12 cellular contexts compared by ENCODE assay signal in genomic region chr2:233332125-233332524, GRCh38. TPM values are rescaled to one million over a fixed set of nuclear protein-coding genes. Genes with fewer than 3 reads are reported as not detected.
DNase-seq lines count a peak whose midpoint lies in the region; ATAC-seq, FAIRE-seq and TF ChIP-seq lines count a peak whose summit lies in the region.
"Had no signal": no experiment of that assay in that cellular context is flagged by ENCODE, and none has a peak within 500 bp of the region (broad histone marks: within the 10 kb centered on the region; RNA-seq: fewer than 3 reads in every experiment).

No MANE protein-coding gene starts in this region.

- no peak overlapping the region for H3K4me2 ChIP-seq in HepG2 (ENCODE audit: low read depth, low read length)
- H3K4me2 ChIP-seq: neural progenitor cell had no signal

- H4K20me1 ChIP-seq in HepG2 (ENCODE audit: insufficient read depth, low read length): no peaks in the 10 kb centered on the region

- CTCF ChIA-PET in HepG2 (lab: Yijun Ruan, JAX; ENCODE audit: low intra/inter-chr PET ratio, low total read pairs): no interaction called here

- BruUV-seq in HepG2 (replicated peaks; lab: Mats Ljungman, UMichigan): no TSS peak

- H3K4me3 ChIP-seq in liver (ENCODE audit: low read depth in 1 of 3, low read length in 3 of 3) (no peak overlapping the region), HepG2 (replicated peaks in 1 of 3; ENCODE audit: insufficient read depth in 1 of 3, low read depth in 2 of 3, low read length in 3 of 3) (no peak overlapping the region), muscle layer of duodenum (ENCODE audit: low read depth in 1 of 2, low read length in 2 of 2) (no peak overlapping the region), vagina (no peak overlapping the region)
- H3K4me3 ChIP-seq: neural progenitor cell had no signal

- DNase-seq in HepG2 (ENCODE audit: low spot score) (no peak), vagina (ENCODE audit: extremely low spot score in 2 of 2) (no peak), GOT3 (lab: John Stamatoyannopoulos, UW) (no peak)
- no peak for DNase-seq in activated T-helper 2 cell treated with anti-CD3 and anti-CD28 coated beads, Interferon-gamma antibody, Interleukin-2, Interleukin-4, amounts not matched to agents 10 μg/mL and 5 μg/mL and 100 μg/mL, durations not matched to agents 14 hours and 24 hours and 36 hours (ENCODE audit: low spot score)
- DNase-seq: BE2C had no signal

- no peak for FAIRE-seq in HepG2 (lab: Jason Lieb, UNC)
- FAIRE-seq: kidney had no signal

- TF ChIP-seq EP300 in HepG2 (IDR thresholded peaks at IDR 0.05; ENCODE audit: low read depth in 2 of 2, low read length in 2 of 2) (no peak), HepG2 (CRISPR knock-in tag; IDR thresholded peaks at IDR 0.05; ENCODE audit: borderline replicate concordance) (no peak)

- no peaks in the 10 kb centered on the region for H3K36me3 ChIP-seq in liver (ENCODE audit: control insufficient read depth in 4 of 4, insufficient read depth in 3 of 4, low read depth in 1 of 4, low read length in 3 of 4)
- H3K36me3 ChIP-seq in HepG2 (replicated peaks in 1 of 2; ENCODE audit: control insufficient read depth in 1 of 2, insufficient read depth in 2 of 2, low read length in 2 of 2): no peaks in the 10 kb centered on the region
- H3K36me3 ChIP-seq in muscle layer of duodenum (ENCODE audit: control insufficient read depth in 1 of 2, insufficient read depth in 2 of 2, low read length in 2 of 2): no peaks in the 10 kb centered on the region
- H3K36me3 ChIP-seq in vagina: no peaks in the 10 kb centered on the region
- H3K36me3 ChIP-seq: BE2C, neural progenitor cell had no signal

- TF ChIP-seq RAD21 in liver (IDR thresholded peaks at IDR 0.05) (no peak), HepG2 (CRISPR knock-in tag; IDR thresholded peaks at IDR 0.05) (no peak)

- POLR2A ChIA-PET in HepG2 (lab: Yijun Ruan, JAX): interaction anchor here (0.5 kb wide), 1 partner anchor 10 kb away, joined by 3 read pairs; no protein-coding TSS in a partner anchor

- no peak overlapping the region for H3K4me3 Mint-ChIP-seq in activated T-helper 2 cell treated with anti-CD3 and anti-CD28 coated beads, Interferon-gamma antibody, Interleukin-2, Interleukin-4, amounts not matched to agents 10 μg/mL and 5 μg/mL and 100 μg/mL, durations not matched to agents 14 hours and 24 hours and 36 hours (ENCODE audit: low read depth)

- WGBS in liver: 87% methylated on average over 4 of the region's 4 CpGs
- whole genome bisulfite sequencing in HepG2 (ENCODE audit: low lambda C conversion rate): 43% methylated on average over 4 of the region's 4 CpGs

- no peaks in the 10 kb centered on the region for H3K27me3 Mint-ChIP-seq in activated T-helper 2 cell treated with anti-CD3 and anti-CD28 coated beads, Interferon-gamma antibody, Interleukin-2, Interleukin-4, amounts not matched to agents 10 μg/mL and 5 μg/mL and 100 μg/mL, durations not matched to agents 14 hours and 24 hours and 36 hours (ENCODE audit: low read depth)

- H3K4me1 Mint-ChIP-seq in activated T-helper 2 cell treated with anti-CD3 and anti-CD28 coated beads, Interferon-gamma antibody, Interleukin-2, Interleukin-4, amounts not matched to agents 10 μg/mL and 5 μg/mL and 100 μg/mL, durations not matched to agents 14 hours and 24 hours and 36 hours (ENCODE audit: low read depth): peaks cover 22% of the 10 kb centered on the region

- H3K27me3 ChIP-seq in liver (ENCODE audit: control insufficient read depth in 4 of 4, insufficient read depth in 4 of 4, low read length in 3 of 4) (no peaks in the 10 kb centered on the region), HepG2 (ENCODE audit: control insufficient read depth in 1 of 2, insufficient read depth in 2 of 2, low read length in 2 of 2) (peaks cover 0 to 25% of the 10 kb centered on the region in 2 experiments; a peak in 2 of 5 replicates), muscle layer of duodenum (ENCODE audit: low read depth, low read length) (no peaks in the 10 kb centered on the region), vagina (no peaks in the 10 kb centered on the region)
- H3K27me3 ChIP-seq: BE2C had no signal

- no peak overlapping the region for H2AFZ ChIP-seq in HepG2 (ENCODE audit: low read length)
- H2AFZ ChIP-seq: neural progenitor cell had no signal

- H3K9me3 ChIP-seq in liver (ENCODE audit: control insufficient read depth in 4 of 4, low read length in 3 of 4): no peaks in the 10 kb centered on the region
- H3K9me3 ChIP-seq in HepG2 (ENCODE audit: low read length): no peaks in the 10 kb centered on the region
- no peaks in the 10 kb centered on the region for H3K9me3 ChIP-seq in muscle layer of duodenum (ENCODE audit: control insufficient read depth in 1 of 2, low read length in 2 of 2)
- H3K9me3 ChIP-seq in vagina: no peaks in the 10 kb centered on the region
- H3K9me3 ChIP-seq: BE2C had no signal

- H3K9ac ChIP-seq in liver (ENCODE audit: low read depth in 1 of 2, low read length in 2 of 2): no peak overlapping the region
- no peak overlapping the region for H3K9ac ChIP-seq in HepG2 (ENCODE audit: insufficient read depth, low read depth, low read length)
- H3K9ac ChIP-seq: neural progenitor cell had no signal

- in situ Hi-C loops in HepG2 (cut with HindIII; ENCODE audit: extremely low pct_ligation_motif_present, low pct_unique_long_range_greater_than_20kb): no loop called here

- no peaks in the 10 kb centered on the region for H3K9me3 Mint-ChIP-seq in activated T-helper 2 cell treated with anti-CD3 and anti-CD28 coated beads, Interferon-gamma antibody, Interleukin-2, Interleukin-4, amounts not matched to agents 10 μg/mL and 5 μg/mL and 100 μg/mL, durations not matched to agents 14 hours and 24 hours and 36 hours
- H3K9me3 Mint-ChIP-seq: neural progenitor cell had no signal

- TF ChIP-seq CTCF in liver (IDR thresholded peaks at IDR 0.05; ENCODE audit: low read depth, low read length, missing input control) (no peak), HepG2 (CRISPR knock-in tag; IDR thresholded peaks at IDR 0.05) (no peak), vagina (IDR thresholded peaks at IDR 0.05) (no peak)

- peak overlapping the region; percentile 92 for H3K27ac Mint-ChIP-seq in activated T-helper 2 cell treated with anti-CD3 and anti-CD28 coated beads, Interferon-gamma antibody, Interleukin-2, Interleukin-4, amounts not matched to agents 10 μg/mL and 5 μg/mL and 100 μg/mL, durations not matched to agents 14 hours and 24 hours and 36 hours
- H3K27ac Mint-ChIP-seq: neural progenitor cell had no signal

- intact Hi-C loops in HepG2 (cut with micrococcal nuclease; ENCODE audit: unreplicated experiment) (no loop called here), vagina (cut with DNase I) (no loop called here)
- intact Hi-C loops in activated T-helper 2 cell treated with anti-CD3 and anti-CD28 coated beads, Interferon-gamma antibody, Interleukin-2, Interleukin-4, amounts not matched to agents 10 μg/mL and 5 μg/mL and 100 μg/mL, durations not matched to agents 14 hours and 24 hours and 36 hours (cut with micrococcal nuclease): no loop called here

- H3K4me1 ChIP-seq in liver (ENCODE audit: control insufficient read depth in 4 of 4, insufficient read depth in 4 of 4, low read length in 3 of 4) (no peaks in the 10 kb centered on the region), HepG2 (ENCODE audit: insufficient read depth, low read length) (peaks cover 9% of the 10 kb centered on the region), muscle layer of duodenum (ENCODE audit: control insufficient read depth in 1 of 2, insufficient read depth in 2 of 2, low read length in 2 of 2) (no peaks in the 10 kb centered on the region), vagina (no peaks in the 10 kb centered on the region)
- H3K4me1 ChIP-seq: BE2C, neural progenitor cell had no signal

- H3K36me3 Mint-ChIP-seq in activated T-helper 2 cell treated with anti-CD3 and anti-CD28 coated beads, Interferon-gamma antibody, Interleukin-2, Interleukin-4, amounts not matched to agents 10 μg/mL and 5 μg/mL and 100 μg/mL, durations not matched to agents 14 hours and 24 hours and 36 hours (ENCODE audit: low read depth): peaks cover 2% of the 10 kb centered on the region
- H3K36me3 Mint-ChIP-seq: neural progenitor cell had no signal

- TF ChIP-seq POLR2A in HepG2 (IDR thresholded peaks at IDR 0.05; ENCODE audit: insufficient read depth in 1 of 2, low read depth in 2 of 2, low read length in 2 of 2): no peak
- TF ChIP-seq POLR2A in vagina (IDR thresholded peaks at IDR 0.05): no peak

- H3K27ac ChIP-seq in liver (ENCODE audit: low read depth in 1 of 2, low read length in 2 of 2) (peak overlapping the region; percentile 55 to 73), HepG2 (ENCODE audit: extremely low read length, insufficient read depth, low read length) (no peak overlapping the region), muscle layer of duodenum (ENCODE audit: low read length) (peak overlapping the region; percentile 33), vagina (peak overlapping the region; percentile 53)
- H3K27ac ChIP-seq: neural progenitor cell had no signal

- ATAC-seq in HepG2: no peak
- no peak for ATAC-seq in GM19452 (IDR thresholded peaks at IDR 0.05; ENCODE audit: unreplicated experiment)
- no peak for ATAC-seq in HG02678 (IDR thresholded peaks at IDR 0.05; ENCODE audit: unreplicated experiment)

- no peaks in the 10 kb centered on the region for H3K79me2 ChIP-seq in HepG2 (ENCODE audit: insufficient read depth, low read length)

RNA-seq across cellular contexts. Expression of gene DGKD, which starts 22.2 kb away (rescaled TPM):
- total RNA-seq in liver (10 to 100 TPM in 1 of 2 donors, 1 to 10 TPM in 1; 9.7 to 16.4 TPM), HepG2 (2016; rRNA removed; fragmentation: Illumina TruSeq; extraction: Trizol) (20.6 and 24.5 TPM in 2 replicates), vagina (13.3 TPM)
- polyA plus RNA-seq in liver (1 to 10 TPM; 4.8 to 6.8 TPM), HepG2 (2011; rRNA removed) (33.2 and 40.3 TPM in 2 replicates)
- total RNA-seq in HepG2 (2016; cell fraction: cytosol; rRNA removed; fragmentation: Illumina TruSeq; extraction: Trizol; ENCODE audit: low read depth): 14.8 and 17.4 TPM in 2 replicates
- total RNA-seq in HepG2 (2016; cell fraction: insoluble cytoplasmic fraction; rRNA removed; fragmentation: Illumina TruSeq; extraction: Trizol): 16.3 and 24.8 TPM in 2 replicates
- total RNA-seq in HepG2 (2016; cell fraction: membrane; rRNA removed; fragmentation: Illumina TruSeq; extraction: Trizol): 17.6 and 18.2 TPM in 2 replicates
- 42.7 and 44.6 TPM in 2 replicates for total RNA-seq in HepG2 (2016; cell fraction: nucleus; rRNA removed; fragmentation: Illumina TruSeq; extraction: Trizol)
- 13.1 and 13.6 TPM in 2 replicates for polyA plus RNA-seq in HepG2 (2011; cell fraction: cytosol; rRNA removed)
- 303 and 327 TPM in 2 replicates for polyA plus RNA-seq in HepG2 (2011; cell fraction: nucleus; rRNA removed)
- polyA plus RNA-seq in HepG2 (2012): 46.9 and 49.5 TPM in 2 replicates
- polyA plus RNA-seq in HepG2 (2016; cell fraction: cytosol; fragmentation: Illumina TruSeq; extraction: Trizol; ENCODE audit: low read depth): 5.9 and 7.2 TPM in 2 replicates
- polyA plus RNA-seq in HepG2 (2016; cell fraction: insoluble cytoplasmic fraction; fragmentation: Illumina TruSeq; extraction: Trizol; ENCODE audit: low read depth): 8.2 and 10.8 TPM in 2 replicates
- polyA plus RNA-seq in HepG2 (2016; cell fraction: membrane; fragmentation: Illumina TruSeq; extraction: Trizol; ENCODE audit: low read depth): 5.2 and 5.9 TPM in 2 replicates
- polyA plus RNA-seq in HepG2 (2016; cell fraction: nucleus; fragmentation: Illumina TruSeq; extraction: Trizol; ENCODE audit: insufficient read depth, low read depth): 119 and 132 TPM in 2 replicates
- 44.8 and 91.4 TPM in 2 replicates for polyA minus RNA-seq in HepG2 (2011; rRNA and poly(A)+ RNA removed; ENCODE audit: low replicate concordance)
- 13.3 and 16.4 TPM in 2 replicates for polyA minus RNA-seq in HepG2 (2011; cell fraction: cytosol; rRNA and poly(A)+ RNA removed)
- 54.7 and 79.4 TPM in 2 replicates for polyA minus RNA-seq in HepG2 (2011; cell fraction: nucleus; rRNA and poly(A)+ RNA removed)
- total RNA-seq in activated T-helper 2 cell treated with anti-CD3 and anti-CD28 coated beads, Interferon-gamma antibody, Interleukin-2, Interleukin-4, amounts not matched to agents 10 μg/mL and 5 μg/mL and 100 μg/mL, durations not matched to agents 14 hours and 24 hours and 36 hours: 52.3 and 58.3 TPM in 2 replicates

RNA-seq across cellular contexts. Expression of gene SAG, which starts 24.5 kb away (rescaled TPM):
- total RNA-seq in liver: not detected
- not detected for polyA plus RNA-seq in liver
- total RNA-seq in HepG2 (2016; rRNA removed; fragmentation: Illumina TruSeq; extraction: Trizol): not detected in 2 replicates
- total RNA-seq in HepG2 (2016; cell fraction: cytosol; rRNA removed; fragmentation: Illumina TruSeq; extraction: Trizol; ENCODE audit: low read depth): not detected in 2 replicates
- total RNA-seq in HepG2 (2016; cell fraction: insoluble cytoplasmic fraction; rRNA removed; fragmentation: Illumina TruSeq; extraction: Trizol): not detected in 2 replicates
- not detected in 2 replicates for total RNA-seq in HepG2 (2016; cell fraction: membrane; rRNA removed; fragmentation: Illumina TruSeq; extraction: Trizol)
- not detected in 2 replicates for total RNA-seq in HepG2 (2016; cell fraction: nucleus; rRNA removed; fragmentation: Illumina TruSeq; extraction: Trizol)
- polyA plus RNA-seq in HepG2 (2011; rRNA removed): not detected in 2 replicates
- polyA plus RNA-seq in HepG2 (2011; cell fraction: cytosol; rRNA removed): not detected in 2 replicates
- polyA plus RNA-seq in HepG2 (2011; cell fraction: nucleus; rRNA removed): 0.31 TPM in 1 of 2 replicates, not detected in the other
- polyA plus RNA-seq in HepG2 (2012): not detected in 2 replicates
- polyA plus RNA-seq in HepG2 (2016; cell fraction: cytosol; fragmentation: Illumina TruSeq; extraction: Trizol; ENCODE audit: low read depth): not detected in 2 replicates
- not detected in 2 replicates for polyA plus RNA-seq in HepG2 (2016; cell fraction: insoluble cytoplasmic fraction; fragmentation: Illumina TruSeq; extraction: Trizol; ENCODE audit: low read depth)
- not detected in 2 replicates for polyA plus RNA-seq in HepG2 (2016; cell fraction: membrane; fragmentation: Illumina TruSeq; extraction: Trizol; ENCODE audit: low read depth)
- not detected in 2 replicates for polyA plus RNA-seq in HepG2 (2016; cell fraction: nucleus; fragmentation: Illumina TruSeq; extraction: Trizol; ENCODE audit: insufficient read depth, low read depth)
- polyA minus RNA-seq in HepG2 (2011; rRNA and poly(A)+ RNA removed; ENCODE audit: low replicate concordance): not detected in 2 replicates
- polyA minus RNA-seq in HepG2 (2011; cell fraction: cytosol; rRNA and poly(A)+ RNA removed): not detected in 2 replicates
- polyA minus RNA-seq in HepG2 (2011; cell fraction: nucleus; rRNA and poly(A)+ RNA removed): not detected in 2 replicates
- 0.05 TPM in 1 of 2 replicates, not detected in the other for total RNA-seq in activated T-helper 2 cell treated with anti-CD3 and anti-CD28 coated beads, Interferon-gamma antibody, Interleukin-2, Interleukin-4, amounts not matched to agents 10 μg/mL and 5 μg/mL and 100 μg/mL, durations not matched to agents 14 hours and 24 hours and 36 hours
- not detected for total RNA-seq in vagina
- total RNA-seq: fibroblast of villous mesenchyme, kidney had no signal
